In the genomic region with DNA sequence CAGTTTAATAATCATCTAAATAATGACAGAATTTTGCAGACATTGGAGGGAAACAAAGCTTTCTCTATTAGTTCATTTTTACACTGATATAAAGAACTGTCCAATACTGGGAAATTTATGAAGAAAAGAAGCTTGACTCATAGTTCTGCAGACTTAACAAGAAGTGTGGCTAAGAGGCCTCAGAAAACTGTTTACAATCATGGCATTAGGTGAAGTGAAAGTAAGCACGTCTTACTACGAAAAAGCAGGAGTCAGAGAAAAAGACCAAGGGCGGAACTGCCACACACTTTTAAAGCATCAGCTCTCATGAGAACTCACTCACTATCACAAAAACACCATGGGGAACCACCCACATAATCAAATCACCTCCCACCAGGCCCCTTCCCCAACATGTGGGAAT, we compare ENCODE assay signal across 14 cellular contexts.
"Had no signal": no experiment of that assay in that cellular context is flagged by ENCODE, and none has a peak within 500 bp of the region (broad histone marks: within the 10 kb centered on the region; RNA-seq: fewer than 3 reads in every experiment).

No MANE protein-coding gene starts in this region.

- H3K27me3 ChIP-seq: heart left ventricle, ovary, stomach, testis, upper lobe of right lung had no signal

- DNase-seq: activated CD4-positive, CD25-positive, alpha-beta regulatory T cell treated with anti-CD3 and anti-CD28 coated beads, Interleukin-2, amount 50 U/mL, for 72 hours; activated naive CD4-positive, alpha-beta T cell; activated naive CD8-positive, alpha-beta T cell treated with anti-CD3 and anti-CD28 coated beads, Interleukin-2, amount 10 ng/mL, durations not matched to agents 7 days and 5 days; anterior cingulate cortex; heart left ventricle; left colon; midbrain; ovary; stimulated activated CD4-positive, alpha-beta T cell treated with anti-CD3 and anti-CD28 coated beads, Interleukin-1b, Interleukin-23, amount 100 ng/mL, for 48 hours; stomach; T1000; testis; upper lobe of right lung had no signal

- H3K4me1 ChIP-seq: heart left ventricle, stomach, testis, upper lobe of right lung had no signal

- H3K9me3 ChIP-seq: ovary, stomach, testis, upper lobe of right lung had no signal

- H3K36me3 Mint-ChIP-seq: activated naive CD8-positive, alpha-beta T cell treated with anti-CD3 and anti-CD28 coated beads, Interleukin-2, amount 10 ng/mL, durations not matched to agents 7 days and 5 days had no signal

- H3K27ac ChIP-seq: heart left ventricle, ovary, stomach, testis, upper lobe of right lung had no signal

- H3K4me3 ChIP-seq: heart left ventricle, lung, ovary, stomach, testis, upper lobe of right lung had no signal

- H3K4me3 Mint-ChIP-seq: activated naive CD8-positive, alpha-beta T cell treated with anti-CD3 and anti-CD28 coated beads, Interleukin-2, amount 10 ng/mL, durations not matched to agents 7 days and 5 days had no signal

- H3K27ac Mint-ChIP-seq: activated naive CD8-positive, alpha-beta T cell treated with anti-CD3 and anti-CD28 coated beads, Interleukin-2, amount 10 ng/mL, durations not matched to agents 7 days and 5 days had no signal

- H3K36me3 ChIP-seq: heart left ventricle, ovary, stomach, upper lobe of right lung had no signal

- H3K27me3 Mint-ChIP-seq: activated naive CD8-positive, alpha-beta T cell treated with anti-CD3 and anti-CD28 coated beads, Interleukin-2, amount 10 ng/mL, durations not matched to agents 7 days and 5 days had no signal

- H3K4me1 Mint-ChIP-seq: activated naive CD8-positive, alpha-beta T cell treated with anti-CD3 and anti-CD28 coated beads, Interleukin-2, amount 10 ng/mL, durations not matched to agents 7 days and 5 days had no signal

- ATAC-seq: heart left ventricle, left colon, upper lobe of right lung had no signal
